ENCODE assay signal across 15 cellular contexts in the genomic region with DNA sequence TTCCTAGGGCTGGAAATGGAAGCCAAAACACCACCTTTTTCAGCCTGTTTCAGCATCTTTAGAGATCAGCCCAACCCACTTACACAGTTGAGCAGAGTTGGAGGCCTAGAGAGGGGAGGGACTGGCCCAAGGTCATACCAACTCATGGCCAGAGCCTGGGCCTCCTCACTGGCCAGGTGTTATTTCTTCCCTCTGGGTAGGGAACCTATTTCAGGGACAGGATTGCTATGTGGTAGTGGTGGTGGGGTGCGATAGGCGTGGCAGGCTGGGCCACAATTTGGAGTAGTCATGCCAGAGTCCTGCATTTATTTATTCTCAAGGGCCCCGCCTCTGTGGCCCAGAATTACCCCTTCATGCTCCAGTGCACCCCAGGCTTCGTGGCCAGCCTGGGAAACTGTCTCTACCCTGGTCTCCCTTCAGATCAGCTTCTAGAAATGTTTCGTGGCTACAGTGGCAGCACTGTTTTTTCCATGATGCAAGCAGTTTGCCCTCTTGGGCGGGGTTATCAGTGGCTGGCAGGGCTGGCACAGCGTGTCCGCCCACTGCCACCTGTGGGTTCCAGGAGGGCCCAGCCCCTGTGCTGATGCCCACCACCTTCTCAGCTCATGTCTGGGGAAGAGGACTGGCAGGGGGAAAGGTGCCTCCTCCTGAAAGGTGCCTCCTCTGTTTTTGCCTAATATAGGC. TPM values are rescaled to one million over a fixed set of nuclear protein-coding genes. Genes with fewer than 3 reads are reported as not detected.
DNase-seq lines count a peak whose midpoint lies in the region; ATAC-seq and TF ChIP-seq lines count a peak whose summit lies in the region.
"Had no signal": no experiment of that assay in that cellular context is flagged by ENCODE, and none has a peak within 500 bp of the region (broad histone marks: within the 10 kb centered on the region; RNA-seq: fewer than 3 reads in every experiment).

No MANE protein-coding gene starts in this region.

- peak overlapping the region; percentile 4 for H3K9ac ChIP-seq in endocrine pancreas (ENCODE audit: control insufficient read depth, insufficient read depth, low read length)

- H3K79me2 ChIP-seq in osteoblast (ENCODE audit: insufficient read depth, low read length), result peaks cover 100% of the 10 kb centered on the region

- CTCF ChIA-PET in A673 (lab: Charles Lee) (interaction anchor here (0.5 kb wide), 1 partner anchor 12 kb away, joined by 4 read pairs; no protein-coding TSS in a partner anchor), HEK293 (lab: Yijun Ruan, JAX) (interaction anchor here (0.7 to 4.4 kb wide), 6 partner anchors 53 to 303 kb away, joined by 3 to 48 read pairs (median 4); no protein-coding TSS in a partner anchor)

- TF ChIP-seq CTCF in A673 (conservative IDR thresholded peaks at IDR 0.05; ENCODE audit: low read depth, low read length) (no peak), HEK293 (tag by site-specific recombination; IDR thresholded peaks at IDR 0.05) (no peak), osteoblast (IDR thresholded peaks at IDR 0.05; ENCODE audit: extremely low read depth, low read depth, low read length) (no peak)

- no peak overlapping the region for H3K4me2 ChIP-seq in osteoblast (ENCODE audit: insufficient read depth, low read length)

- H3K27me3 ChIP-seq in A673 (replicated peaks; ENCODE audit: insufficient read depth, low read depth, low read length, poor library complexity) (no peaks in the 10 kb centered on the region), endocrine pancreas (ENCODE audit: control insufficient read depth, insufficient read depth, low read length) (no peaks in the 10 kb centered on the region), osteoblast (ENCODE audit: insufficient read depth, low read length) (no peaks in the 10 kb centered on the region)
- H3K27me3 ChIP-seq: upper lobe of left lung had no signal

- H3K9me3 ChIP-seq in A673 (ENCODE audit: low read depth, low read length, poor library complexity, severe bottlenecking) (no peaks in the 10 kb centered on the region), HEK293 (ENCODE audit: control insufficient read depth, insufficient read depth, low read depth, low read length) (no peaks in the 10 kb centered on the region), endocrine pancreas (ENCODE audit: control insufficient read depth, low read length) (no peaks in the 10 kb centered on the region), osteoblast (ENCODE audit: low read depth, low read length) (no peaks in the 10 kb centered on the region)
- H3K9me3 ChIP-seq: upper lobe of left lung had no signal

- no peak for DNase-seq in A673 (ENCODE audit: low spot score)
- DNase-seq in osteoblast (ENCODE audit: insufficient read length, low spot score, missing footprints), result peak; percentile 36
- no peak for DNase-seq in stimulated activated CD8-positive, alpha-beta memory T cell treated with anti-CD3 and anti-CD28 coated beads, Interleukin-4, amount 100 ng/mL, for 48 hours
- DNase-seq: activated naive CD4-positive, alpha-beta T cell treated with Interleukin-2 at 50 U/mL for 16 hours; DMS79; NCI-H1694; NCI-H69; RPMI8226; T1000; upper lobe of left lung had no signal

- peaks cover 15% of the 10 kb centered on the region for H3K4me1 ChIP-seq in A673 (ENCODE audit: insufficient read depth, low read length, poor library complexity, severe bottlenecking)
- H3K4me1 ChIP-seq in HEK293 (ENCODE audit: control insufficient read depth, insufficient read depth, low read length), result peaks cover 14% of the 10 kb centered on the region
- H3K4me1 ChIP-seq in endocrine pancreas (ENCODE audit: control insufficient read depth, insufficient read depth, low read length), result no peaks in the 10 kb centered on the region
- H3K4me1 ChIP-seq in osteoblast (ENCODE audit: insufficient read depth, low read length), result peaks cover 32% of the 10 kb centered on the region

- H3K36me3 ChIP-seq in A673 (ENCODE audit: insufficient read depth, low read length, poor library complexity, severe bottlenecking) (peaks cover 72% of the 10 kb centered on the region), HEK293 (ENCODE audit: control insufficient read depth in 2 of 2, insufficient read depth in 1 of 2, low read length in 2 of 2) (peaks cover 0 to 65% of the 10 kb centered on the region in 2 experiments; a peak in 2 of 3 replicates), endocrine pancreas (ENCODE audit: control insufficient read depth, insufficient read depth, low read length) (peaks cover 3% of the 10 kb centered on the region), osteoblast (ENCODE audit: insufficient read depth, low read length) (peaks cover 67% of the 10 kb centered on the region)

- no peak overlapping the region for H2AFZ ChIP-seq in osteoblast (ENCODE audit: low read length)

- H3K27ac ChIP-seq in A673 (ENCODE audit: low read depth, low read length, poor library complexity, severe bottlenecking) (peak overlapping the region; percentile 98), HEK293 (ENCODE audit: extremely low read depth, low read depth, low read length) (no peak overlapping the region), osteoblast (ENCODE audit: low read depth, low read length) (peak overlapping the region; percentile 63)

- H3K4me3 ChIP-seq in A673 (ENCODE audit: low read depth, low read length, poor library complexity, severe bottlenecking), result no peak overlapping the region
- no peak overlapping the region for H3K4me3 ChIP-seq in HEK293 (ENCODE audit: low read depth, low read length)
- no peak overlapping the region for H3K4me3 ChIP-seq in endocrine pancreas (ENCODE audit: control insufficient read depth, insufficient read depth, low read length)
- no peak overlapping the region for H3K4me3 ChIP-seq in osteoblast (ENCODE audit: insufficient read depth, low read length)

- H4K20me1 ChIP-seq in osteoblast (ENCODE audit: insufficient read depth, low read length), result peaks cover 93% of the 10 kb centered on the region

- intact Hi-C loops in A673 (cut with micrococcal nuclease; ENCODE audit: unreplicated experiment), result no loop called here

- no TSS peak for BruUV-seq in A673 (replicated peaks; lab: Mats Ljungman, UMichigan)

- ATAC-seq in GM21737 (IDR thresholded peaks at IDR 0.05; ENCODE audit: unreplicated experiment) (no peak), HG03175 (IDR thresholded peaks at IDR 0.05; ENCODE audit: unreplicated experiment) (no peak), GM18502 (IDR thresholded peaks at IDR 0.05; ENCODE audit: poor library complexity, unreplicated experiment) (no peak)

- POLR2A ChIA-PET in A673 (lab: Charles Lee; ENCODE audit: low non-redundant PET) (no interaction called here), HEK293 (lab: Yijun Ruan, JAX) (no interaction called here)

TF ChIP-seq in HEK293, 187 proteins besides CTCF, POLR2A, EP300 and RAD21:
- TF ChIP-seq ZNF521 (tag by site-specific recombination; IDR thresholded peaks at IDR 0.05), result no peak
- TF ChIP-seq ZNF37A (tag by site-specific recombination; IDR thresholded peaks at IDR 0.05), result no peak
- TF ChIP-seq ZNF830 (tag by site-specific recombination; IDR thresholded peaks at IDR 0.05; ENCODE audit: low read depth), result no peak
- TF ChIP-seq ZNF426 (tag by site-specific recombination; IDR thresholded peaks at IDR 0.05), result no peak
- no peak for TF ChIP-seq ZNF621 (tag by site-specific recombination; IDR thresholded peaks at IDR 0.05)
- no peak for TF ChIP-seq ZBTB21 (tag by site-specific recombination; IDR thresholded peaks at IDR 0.05)
- no peak for TF ChIP-seq ZNF16 (tag by site-specific recombination; IDR thresholded peaks at IDR 0.05; ENCODE audit: low read depth)
- TF ChIP-seq ZFHX2 (tag by site-specific recombination; conservative IDR thresholded peaks at IDR 0.05), result peak; percentile 17; the same call in 1 of the 2 replicates
- TF ChIP-seq ATF2 (tag by site-specific recombination; IDR thresholded peaks at IDR 0.05; ENCODE audit: low read depth), result no peak

RNA-seq across cellular contexts. Expression of gene VEGFA, which starts 6.2 kb away (rescaled TPM):
- total RNA-seq in A673 (2021) (116 and 144 TPM in 2 replicates), osteoblast (152 and 193 TPM in 2 replicates)
